2 cellular contexts compared by ENCODE assay signal in the genomic region with DNA sequence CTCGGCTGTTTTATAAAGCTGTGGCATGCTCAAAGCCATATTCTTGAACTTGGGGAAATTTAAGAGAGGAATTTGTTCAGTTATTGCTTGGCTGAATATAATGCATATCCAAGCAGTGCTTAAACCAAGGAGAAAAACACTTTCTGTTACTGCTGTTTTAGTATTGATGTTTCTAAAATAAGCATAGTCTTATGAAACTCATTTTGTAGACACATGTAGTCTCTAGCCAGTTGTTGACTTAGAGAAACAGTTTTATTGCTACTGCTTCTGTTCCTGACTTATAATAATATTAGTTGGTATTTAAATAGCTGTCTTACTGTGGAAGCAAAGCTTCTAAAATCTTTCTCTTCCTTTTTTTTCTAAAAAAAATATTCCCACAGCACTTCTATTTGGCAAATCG.
TF ChIP-seq lines count a peak whose summit lies in the region.

No MANE protein-coding gene starts in this region.

TF ChIP-seq in GM23338, 12 proteins besides CTCF, POLR2A, EP300 and RAD21 (continued from another document):
- TF ChIP-seq, protein P1, sequence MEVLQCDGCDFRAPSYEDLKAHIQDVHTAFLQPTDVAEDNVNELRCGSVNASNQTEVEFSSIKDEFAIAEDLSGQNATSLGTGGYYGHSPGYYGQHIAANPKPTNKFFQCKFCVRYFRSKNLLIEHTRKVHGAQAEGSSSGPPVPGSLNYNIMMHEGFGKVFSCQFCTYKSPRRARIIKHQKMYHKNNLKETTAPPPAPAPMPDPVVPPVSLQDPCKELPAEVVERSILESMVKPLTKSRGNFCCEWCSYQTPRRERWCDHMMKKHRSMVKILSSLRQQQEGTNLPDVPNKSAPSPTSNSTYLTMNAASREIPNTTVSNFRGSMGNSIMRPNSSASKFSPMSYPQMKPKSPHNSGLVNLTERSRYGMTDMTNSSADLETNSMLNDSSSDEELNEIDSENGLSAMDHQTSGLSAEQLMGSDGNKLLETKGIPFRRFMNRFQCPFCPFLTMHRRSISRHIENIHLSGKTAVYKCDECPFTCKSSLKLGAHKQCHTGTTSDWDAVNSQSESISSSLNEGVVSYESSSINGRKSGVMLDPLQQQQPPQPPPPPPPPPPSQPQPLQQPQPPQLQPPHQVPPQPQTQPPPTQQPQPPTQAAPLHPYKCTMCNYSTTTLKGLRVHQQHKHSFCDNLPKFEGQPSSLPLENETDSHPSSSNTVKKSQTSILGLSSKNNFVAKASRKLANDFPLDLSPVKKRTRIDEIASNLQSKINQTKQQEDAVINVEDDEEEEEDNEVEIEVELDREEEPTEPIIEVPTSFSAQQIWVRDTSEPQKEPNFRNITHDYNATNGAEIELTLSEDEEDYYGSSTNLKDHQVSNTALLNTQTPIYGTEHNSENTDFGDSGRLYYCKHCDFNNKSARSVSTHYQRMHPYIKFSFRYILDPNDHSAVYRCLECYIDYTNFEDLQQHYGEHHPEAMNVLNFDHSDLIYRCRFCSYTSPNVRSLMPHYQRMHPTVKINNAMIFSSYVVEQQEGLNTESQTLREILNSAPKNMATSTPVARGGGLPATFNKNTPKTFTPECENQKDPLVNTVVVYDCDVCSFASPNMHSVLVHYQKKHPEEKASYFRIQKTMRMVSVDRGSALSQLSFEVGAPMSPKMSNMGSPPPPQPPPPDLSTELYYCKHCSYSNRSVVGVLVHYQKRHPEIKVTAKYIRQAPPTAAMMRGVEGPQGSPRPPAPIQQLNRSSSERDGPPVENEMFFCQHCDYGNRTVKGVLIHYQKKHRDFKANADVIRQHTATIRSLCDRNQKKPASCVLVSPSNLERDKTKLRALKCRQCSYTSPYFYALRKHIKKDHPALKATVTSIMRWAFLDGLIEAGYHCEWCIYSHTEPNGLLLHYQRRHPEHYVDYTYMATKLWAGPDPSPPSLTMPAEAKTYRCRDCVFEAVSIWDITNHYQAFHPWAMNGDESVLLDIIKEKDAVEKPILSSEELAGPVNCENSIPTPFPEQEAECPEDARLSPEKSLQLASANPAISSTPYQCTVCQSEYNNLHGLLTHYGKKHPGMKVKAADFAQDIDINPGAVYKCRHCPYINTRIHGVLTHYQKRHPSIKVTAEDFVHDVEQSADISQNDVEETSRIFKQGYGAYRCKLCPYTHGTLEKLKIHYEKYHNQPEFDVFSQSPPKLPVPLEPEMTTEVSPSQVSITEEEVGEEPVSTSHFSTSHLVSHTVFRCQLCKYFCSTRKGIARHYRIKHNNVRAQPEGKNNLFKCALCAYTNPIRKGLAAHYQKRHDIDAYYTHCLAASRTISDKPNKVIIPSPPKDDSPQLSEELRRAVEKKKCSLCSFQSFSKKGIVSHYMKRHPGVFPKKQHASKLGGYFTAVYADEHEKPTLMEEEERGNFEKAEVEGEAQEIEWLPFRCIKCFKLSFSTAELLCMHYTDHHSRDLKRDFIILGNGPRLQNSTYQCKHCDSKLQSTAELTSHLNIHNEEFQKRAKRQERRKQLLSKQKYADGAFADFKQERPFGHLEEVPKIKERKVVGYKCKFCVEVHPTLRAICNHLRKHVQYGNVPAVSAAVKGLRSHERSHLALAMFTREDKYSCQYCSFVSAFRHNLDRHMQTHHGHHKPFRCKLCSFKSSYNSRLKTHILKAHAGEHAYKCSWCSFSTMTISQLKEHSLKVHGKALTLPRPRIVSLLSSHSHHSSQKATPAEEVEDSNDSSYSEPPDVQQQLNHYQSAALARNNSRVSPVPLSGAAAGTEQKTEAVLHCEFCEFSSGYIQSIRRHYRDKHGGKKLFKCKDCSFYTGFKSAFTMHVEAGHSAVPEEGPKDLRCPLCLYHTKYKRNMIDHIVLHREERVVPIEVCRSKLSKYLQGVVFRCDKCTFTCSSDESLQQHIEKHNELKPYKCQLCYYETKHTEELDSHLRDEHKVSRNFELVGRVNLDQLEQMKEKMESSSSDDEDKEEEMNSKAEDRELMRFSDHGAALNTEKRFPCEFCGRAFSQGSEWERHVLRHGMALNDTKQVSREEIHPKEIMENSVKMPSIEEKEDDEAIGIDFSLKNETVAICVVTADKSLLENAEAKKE (CRISPR knock-in tag; IDR thresholded peaks at IDR 0.05) = no peak
- TF ChIP-seq STAT1 (IDR thresholded peaks at IDR 0.05; ENCODE audit: unreplicated experiment) (no peak), ZNF114 (CRISPR knock-in tag; IDR thresholded peaks at IDR 0.05) (no peak), JUNB (IDR thresholded peaks at IDR 0.05; ENCODE audit: unreplicated experiment) (no peak)

TF ChIP-seq in endothelial cell of umbilical vein, 7 proteins besides CTCF, POLR2A, EP300 and RAD21 (continued from another document):
- TF ChIP-seq, protein P2, sequence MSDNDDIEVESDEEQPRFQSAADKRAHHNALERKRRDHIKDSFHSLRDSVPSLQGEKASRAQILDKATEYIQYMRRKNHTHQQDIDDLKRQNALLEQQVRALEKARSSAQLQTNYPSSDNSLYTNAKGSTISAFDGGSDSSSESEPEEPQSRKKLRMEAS (IDR thresholded peaks at IDR 0.05; ENCODE audit: insufficient read depth, insufficient read length) = no peak
